In the genomic region with DNA sequence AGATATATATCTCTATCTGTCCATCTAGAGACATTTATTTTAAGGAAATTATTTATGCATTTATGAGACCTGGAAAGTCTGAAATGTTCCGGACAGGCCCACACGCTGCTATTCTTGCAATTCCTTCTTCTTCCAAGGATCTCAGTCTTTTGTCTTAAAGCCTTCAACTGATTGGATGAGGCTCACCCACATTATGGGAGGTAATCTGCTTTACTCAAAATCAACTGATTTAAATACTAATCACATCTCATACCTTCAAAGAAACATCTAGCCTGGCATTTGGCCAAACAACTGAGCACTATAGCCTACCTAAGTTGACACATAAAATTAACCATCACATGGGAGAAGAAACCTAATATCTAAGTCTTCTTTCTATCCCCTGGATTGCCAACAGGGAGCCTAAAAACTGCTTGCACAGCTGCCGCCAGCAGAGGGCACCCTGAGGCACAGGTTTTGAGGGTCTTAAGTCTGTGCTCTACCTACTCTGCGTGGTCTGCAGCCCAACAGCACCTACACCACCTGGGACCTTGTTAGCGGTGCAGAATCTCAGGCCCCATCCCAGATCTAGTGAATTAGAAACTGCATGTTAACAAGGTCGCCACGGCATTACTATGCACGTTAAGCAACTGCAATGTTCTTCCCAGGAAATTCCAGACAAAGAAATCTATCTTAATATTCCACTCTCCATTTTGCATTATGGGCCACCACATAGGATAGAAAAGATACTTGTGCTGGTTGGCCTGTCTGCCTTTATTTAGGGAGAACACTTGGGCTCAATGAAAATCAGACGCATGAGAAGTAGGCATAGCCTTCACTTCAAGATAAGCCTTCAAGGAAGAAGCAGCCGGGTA, we compare ENCODE assay signal across 8 cellular contexts.
A peak's percentile ranks its signal among the peaks of the same experiment; 100 is the strongest.
DNase-seq lines count a peak whose midpoint lies in the region; ATAC-seq, FAIRE-seq and TF ChIP-seq lines count a peak whose summit lies in the region.

No MANE protein-coding gene starts in this region.

- no peak for TF ChIP-seq POLR2A in esophagus muscularis mucosa (IDR thresholded peaks at IDR 0.05; ENCODE audit: low read depth)
- no peak for TF ChIP-seq POLR2A in GM12892 (IDR thresholded peaks at IDR 0.05; ENCODE audit: low read depth, low read length)

- H2AK5ac ChIP-seq in H9 (ENCODE audit: insufficient read length, low read length), result no peak overlapping the region

- intact Hi-C loops in esophagus muscularis mucosa (cut with DNase I), result no loop called here
- intact Hi-C loops in posterior vena cava (cut with DNase I), result no loop called here

- no peak for ATAC-seq in GM21576 (IDR thresholded peaks at IDR 0.05; ENCODE audit: unreplicated experiment)

- H4K20me1 ChIP-seq in H9 (ENCODE audit: control insufficient read depth, insufficient read depth, insufficient read length) (no peaks in the 10 kb centered on the region), OCI-LY1 (ENCODE audit: insufficient read depth, low read length) (no peaks in the 10 kb centered on the region)

- peak; percentile 79 for TF ChIP-seq CTCF in D721Med (IDR thresholded peaks at IDR 0.05; ENCODE audit: insufficient read depth, missing control alignments)
- peak; percentile 78 for TF ChIP-seq CTCF in H9 (conservative IDR thresholded peaks at IDR 0.05)
- peak; percentile 86 for TF ChIP-seq CTCF in OCI-LY1 (IDR thresholded peaks at IDR 0.05; ENCODE audit: low read length)
- peak; percentile 19 to 48 (median 23) for TF ChIP-seq CTCF in esophagus muscularis mucosa (IDR thresholded peaks at IDR 0.05)

- no peaks in the 10 kb centered on the region; a peak in 1 of 7 replicates for H3K36me3 Mint-ChIP-seq in H9 (ENCODE audit: insufficient read depth in 1 of 3, low read depth in 3 of 3)

- no peaks in the 10 kb centered on the region for H3K9me3 Mint-ChIP-seq in H9

- H3K27ac Mint-ChIP-seq in H9, result no peak overlapping the region

- no peaks in the 10 kb centered on the region for H3K79me1 ChIP-seq in H9 (ENCODE audit: insufficient read depth, low read depth, low read length, poor library complexity, severe bottlenecking)

- H3T11ph ChIP-seq in H9 (ENCODE audit: low read length), result no peak overlapping the region

- H3K4me3 Mint-ChIP-seq in H9, result no peak overlapping the region

- no peak overlapping the region for H4K91ac ChIP-seq in H9 (ENCODE audit: insufficient read length, low read depth, low read length)

- H3K23me2 ChIP-seq in H9 (ENCODE audit: insufficient read length, low read depth, low read length, poor library complexity, severe bottlenecking), result no peaks in the 10 kb centered on the region

- H2BK120ac ChIP-seq in H9 (ENCODE audit: low read depth, low read length, poor library complexity, severe bottlenecking), result no peak overlapping the region

- H2BK12ac ChIP-seq in H9 (ENCODE audit: insufficient read length, low read depth, low read length), result no peak overlapping the region

- no peak overlapping the region for H3K4ac ChIP-seq in H9 (ENCODE audit: low read depth, low read length)

- DNase-seq in D721Med (ENCODE audit: insufficient read length, low spot score) (no peak), H9 (peak; percentile 78), esophagus muscularis mucosa (ENCODE audit: extremely low spot score) (no peak), posterior vena cava (ENCODE audit: low spot score) (peak; percentile 58), GM12892 (ENCODE audit: insufficient read length) (no peak)
- DNase-seq in effector memory CD4-positive, alpha-beta T cell, result no peak

- FAIRE-seq in D721Med (lab: Jason Lieb, UNC) (no peak), GM12892 (lab: Jason Lieb, UNC) (no peak)

- H3K4me3 ChIP-seq in OCI-LY1 (ENCODE audit: low read depth, low read length, poor library complexity, severe bottlenecking) (no peak overlapping the region), esophagus muscularis mucosa (no peak overlapping the region)
- H3K4me3 ChIP-seq in effector memory CD4-positive, alpha-beta T cell (ENCODE audit: insufficient read depth, low read depth, low read length, poor library complexity, severe bottlenecking), result no peak overlapping the region

- H3K23ac ChIP-seq in H9 (ENCODE audit: insufficient read length, low read depth, low read length), result no peak overlapping the region

- H3K4me1 Mint-ChIP-seq in H9, result no peaks in the 10 kb centered on the region

- H3K56ac ChIP-seq in H9 (ENCODE audit: insufficient read length, low read depth, low read length), result no peak overlapping the region

- H3K4me1 ChIP-seq in H9 (ENCODE audit: insufficient read depth, low read length), result no peaks in the 10 kb centered on the region
- H3K4me1 ChIP-seq in OCI-LY1 (ENCODE audit: insufficient read depth, low read length, severe bottlenecking), result no peaks in the 10 kb centered on the region
- no peaks in the 10 kb centered on the region for H3K4me1 ChIP-seq in esophagus muscularis mucosa
- H3K4me1 ChIP-seq in effector memory CD4-positive, alpha-beta T cell (ENCODE audit: control insufficient read depth, insufficient read depth, low read length, poor library complexity, severe bottlenecking), result no peaks in the 10 kb centered on the region

- no peak overlapping the region for H4K8ac ChIP-seq in H9 (replicated peaks; ENCODE audit: insufficient read length, low read depth, low read length)

- H3K9me3 ChIP-seq in H9 (ENCODE audit: control insufficient read depth, low read depth, low read length), result no peaks in the 10 kb centered on the region
- H3K9me3 ChIP-seq in OCI-LY1 (ENCODE audit: low read length), result no peaks in the 10 kb centered on the region
- no peaks in the 10 kb centered on the region for H3K9me3 ChIP-seq in esophagus muscularis mucosa
- H3K9me3 ChIP-seq in effector memory CD4-positive, alpha-beta T cell (ENCODE audit: control insufficient read depth, low read length), result no peaks in the 10 kb centered on the region

- no peaks in the 10 kb centered on the region for H3K9me2 ChIP-seq in OCI-LY1 (ENCODE audit: low read depth, low read length)

- H3K4me2 ChIP-seq in H9 (ENCODE audit: insufficient read depth, insufficient read length, low read length), result no peak overlapping the region
- H3K4me2 ChIP-seq in OCI-LY1 (ENCODE audit: low read length), result no peak overlapping the region

- TF ChIP-seq EP300 in esophagus muscularis mucosa (IDR thresholded peaks at IDR 0.05), result no peak

- no peak overlapping the region for H3K14ac ChIP-seq in H9 (ENCODE audit: insufficient read depth, low read length)

- H2AFZ ChIP-seq in H9 (ENCODE audit: low read length) (no peak overlapping the region), OCI-LY1 (ENCODE audit: low read length) (no peak overlapping the region)

- no peak overlapping the region for H3K9ac ChIP-seq in H9 (ENCODE audit: extremely low read depth, insufficient read length, low read length)
- H3K9ac ChIP-seq in OCI-LY1 (ENCODE audit: low read length), result no peak overlapping the region

- no peaks in the 10 kb centered on the region for H3K27me3 ChIP-seq in H9 (ENCODE audit: insufficient read depth, low read length)
- no peaks in the 10 kb centered on the region for H3K27me3 ChIP-seq in OCI-LY1 (ENCODE audit: insufficient read depth, low read length)
- H3K27me3 ChIP-seq in esophagus muscularis mucosa, result no peaks in the 10 kb centered on the region
- H3K27me3 ChIP-seq in effector memory CD4-positive, alpha-beta T cell (replicated peaks; ENCODE audit: control insufficient read depth, insufficient read depth, low read length, poor library complexity, severe bottlenecking), result no peaks in the 10 kb centered on the region

- H4K5ac ChIP-seq in H9 (ENCODE audit: insufficient read length, low read depth, low read length), result no peak overlapping the region

- H2BK20ac ChIP-seq in H9 (ENCODE audit: low read depth, low read length, poor library complexity, severe bottlenecking), result no peak overlapping the region

- no peak overlapping the region for H3K18ac ChIP-seq in H9 (ENCODE audit: insufficient read length, low read depth, low read length)

- no peaks in the 10 kb centered on the region for H3K27me3 Mint-ChIP-seq in H9 (ENCODE audit: low read depth)

- H3K79me2 ChIP-seq in H9 (ENCODE audit: insufficient read depth, low read length), result no peaks in the 10 kb centered on the region
- H3K79me2 ChIP-seq in OCI-LY1 (ENCODE audit: insufficient read depth, low read length), result no peaks in the 10 kb centered on the region

- H3K36me3 ChIP-seq in OCI-LY1 (ENCODE audit: insufficient read depth, low read length) (no peaks in the 10 kb centered on the region), esophagus muscularis mucosa (no peaks in the 10 kb centered on the region)
- no peaks in the 10 kb centered on the region for H3K36me3 ChIP-seq in effector memory CD4-positive, alpha-beta T cell (ENCODE audit: control insufficient read depth, insufficient read depth, low read length)

- no peak overlapping the region for H2BK5ac ChIP-seq in H9 (ENCODE audit: insufficient read length, low read length)

- no CpG with 5 or more reads among the region's 10 CpGs for WGBS in H9 (ENCODE audit: extremely low coverage, insufficient read length, low lambda C conversion rate)
- WGBS in esophagus muscularis mucosa, result 67% methylated on average over 10 of the region's 10 CpGs

- no peak overlapping the region for H2BK15ac ChIP-seq in H9 (ENCODE audit: low read depth, low read length)

- H3K27ac ChIP-seq in H9 (ENCODE audit: insufficient read length, low read depth, low read length) (no peak overlapping the region), OCI-LY1 (ENCODE audit: low read depth, low read length, poor library complexity, severe bottlenecking) (no peak overlapping the region), esophagus muscularis mucosa (replicated peaks in 1 of 4) (no peak overlapping the region)
- H3K27ac ChIP-seq in effector memory CD4-positive, alpha-beta T cell (ENCODE audit: insufficient read depth, low read length, poor library complexity, severe bottlenecking), result no peak overlapping the region

- no peaks in the 10 kb centered on the region for H3F3A ChIP-seq in OCI-LY1 (ENCODE audit: insufficient read depth, low read length)

Comparison
In these comparisons a context has a peak if more than half of its experiments do, and no peak if none do; other contexts are left out.
1. DNase-seq: peak in H9 (single experiment) and posterior vena cava (single experiment); none in D721Med (single experiment), esophagus muscularis mucosa (single experiment), effector memory CD4-positive, alpha-beta T cell (0 of 3) and GM12892 (single experiment).
2. CTCF ChIP-seq: peak in every context shown above with its lines; median percentile 86 in OCI-LY1; 79 in D721Med; 78 in H9; 23 in esophagus muscularis mucosa.